Comparison of ENCODE assay signal across 8 cellular contexts in genomic region chr7:98418636-98419315, GRCh38.
DNase-seq lines count a peak whose midpoint lies in the region.

No MANE protein-coding gene starts in this region.

- peak; percentile 32 for DNase-seq in DMS153 (lab: John Stamatoyannopoulos, UW)
- DNase-seq in DMS153 treated with DMSO at 0.1 percent for 48 hours (lab: John Stamatoyannopoulos, UW; ENCODE audit: unreplicated experiment), result no peak
- DNase-seq in NOMO-1 treated with DMSO at 0.1 percent for 48 hours (lab: John Stamatoyannopoulos, UW; ENCODE audit: unreplicated experiment), result peak; percentile 30
- peak; percentile 47 for DNase-seq in epidermal melanocyte (ENCODE audit: insufficient read length, low spot score)
- peak; percentile 53 for DNase-seq in smooth muscle cell of the brain vasculature (ENCODE audit: low read depth, low spot score)
- no peak for DNase-seq in cortex of kidney (lab: John Stamatoyannopoulos, UW)
- no peak for DNase-seq in hippocampal formation (lab: John Stamatoyannopoulos, UW)
- no peak for DNase-seq in hypothalamus (lab: John Stamatoyannopoulos, UW)

Comparison
In these comparisons a context has a peak if more than half of its experiments do, and no peak if none do; other contexts are left out.
1. DNase-seq: peak in DMS153 (single experiment), NOMO-1 treated with DMSO at 0.1 percent for 48 hours (single experiment), epidermal melanocyte (single experiment) and smooth muscle cell of the brain vasculature (single experiment); none in DMS153 treated with DMSO at 0.1 percent for 48 hours (single experiment), cortex of kidney (single experiment), hippocampal formation (0 of 2) and hypothalamus (0 of 51).